Comparison of ENCODE assay signal across 8 cellular contexts in genomic region chr16:81204794-81205680, GRCh38. TPM values are rescaled to one million over a fixed set of nuclear protein-coding genes. Genes with fewer than 3 reads are reported as not detected.
DNase-seq lines count a peak whose midpoint lies in the region; ATAC-seq, FAIRE-seq and TF ChIP-seq lines count a peak whose summit lies in the region.

No MANE protein-coding gene starts in this region.

- ATAC-seq in Right ventricle myocardium inferior, result no peak
- peak; percentile 40 to 81 (median 77) for ATAC-seq in pancreas
- no peak for ATAC-seq in GM18517 (IDR thresholded peaks at IDR 0.05; ENCODE audit: unreplicated experiment)
- no peak for ATAC-seq in GM18867 (IDR thresholded peaks at IDR 0.05; ENCODE audit: unreplicated experiment)

- peak; percentile 45 for FAIRE-seq in pancreas (lab: Jason Lieb, UNC)

- peak; percentile 59 to 78 for DNase-seq in cardiac muscle cell (ENCODE audit: low read depth in 1 of 2, low spot score in 1 of 2)
- no peak for DNase-seq in Right ventricle myocardium inferior (ENCODE audit: missing footprints)
- peak; percentile 6 to 43 for DNase-seq in NCI-H2081 (lab: John Stamatoyannopoulos, UW)
- peak; percentile 37 for DNase-seq in activated T-cell treated with anti-CD3 and anti-CD28 coated beads for 24 hours (ENCODE audit: low read depth)
- DNase-seq in foreskin melanocyte, result peak; percentile 63
- DNase-seq in pancreas, result peak in 2 of 6 donors; percentile 4 to 17

- 23 to 27% methylated on average over 14 of the region's 14 CpGs for WGBS in pancreas, 2 donors

- H3K4me3 ChIP-seq in cardiac muscle cell (no peak overlapping the region), pancreas (no peak overlapping the region)

- TF ChIP-seq CTCF in cardiac muscle cell (IDR thresholded peaks at IDR 0.05; ENCODE audit: low read depth, low read length), result peak; percentile 75
- peak in 3 of 4 donors; percentile 25 to 79 (median 77) for TF ChIP-seq CTCF in pancreas (IDR thresholded peaks at IDR 0.05)

- no peaks in the 10 kb centered on the region for H3K9me3 ChIP-seq in cardiac muscle cell (ENCODE audit: low read depth)
- no peaks in the 10 kb centered on the region for H3K9me3 ChIP-seq in pancreas

- H3K27me3 ChIP-seq in cardiac muscle cell (no peaks in the 10 kb centered on the region), pancreas (no peaks in the 10 kb centered on the region)

- H3K4me1 ChIP-seq in cardiac muscle cell (ENCODE audit: low read depth), result no peaks in the 10 kb centered on the region
- H3K4me1 ChIP-seq in pancreas, result no peaks in the 10 kb centered on the region

- no peaks in the 10 kb centered on the region for H3K36me3 ChIP-seq in cardiac muscle cell
- no peaks in the 10 kb centered on the region for H3K36me3 ChIP-seq in pancreas

- H3K27ac ChIP-seq in cardiac muscle cell (no peak overlapping the region), pancreas (no peak overlapping the region)

- intact Hi-C loops in Right ventricle myocardium inferior (cut with DNase I), result loop anchor here (10.0 kb wide), 1 partner anchor 530 kb away; no protein-coding TSS in a partner anchor
- intact Hi-C loops in pancreas (cut with DNase I), result no loop called here

RNA-seq across cellular contexts. Expression of gene BCO1, which starts 33.5 kb away (rescaled TPM):
- total RNA-seq in cardiac muscle cell (not detected in 2 replicates), Right ventricle myocardium inferior (not detected), pancreas (under 1 TPM in 4 of 6 donors, not detected in 2; 0.16 to 0.49 (median 0.30) TPM)
- polyA plus RNA-seq in cardiac muscle cell (not detected in 2 replicates), pancreas (under 1 TPM in 1 of 2 donors, not detected in 1; 0.87 TPM)

Comparison
In these comparisons a context has a peak if more than half of its experiments do, and no peak if none do; other contexts are left out.
1. ATAC-seq: peak in pancreas (4 of 4); none in Right ventricle myocardium inferior (single experiment), GM18517 (single experiment) and GM18867 (single experiment).